1 cellular context compared by ENCODE assay signal in the genomic region with DNA sequence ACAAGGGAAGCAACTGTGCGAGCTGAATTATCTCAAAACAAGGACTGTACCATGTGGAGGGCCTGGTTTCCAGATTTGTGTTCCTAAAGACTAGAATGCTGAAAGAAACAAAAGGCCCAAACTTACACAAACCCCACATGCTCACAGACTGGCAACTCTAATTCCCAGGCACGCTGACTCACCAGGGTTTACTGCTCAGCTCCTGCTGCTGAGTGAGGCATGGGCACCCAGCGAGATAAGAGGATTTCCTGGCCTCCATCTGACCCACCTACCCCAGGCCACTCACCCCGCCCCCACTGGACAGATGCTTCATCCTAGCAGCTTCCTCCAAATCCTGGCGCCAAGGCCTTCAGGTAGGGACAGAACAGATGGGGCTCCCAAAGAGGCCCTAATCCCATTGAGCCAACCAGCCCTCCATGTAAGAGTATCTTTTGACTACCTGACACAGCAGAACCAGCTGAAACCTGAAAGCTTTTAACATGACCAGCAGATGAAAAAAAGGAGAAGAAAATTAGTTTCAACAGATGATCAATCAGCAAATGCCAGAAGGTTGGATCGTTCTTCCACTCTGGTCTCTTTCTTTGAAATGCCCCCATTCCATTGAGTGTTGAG.
TF ChIP-seq lines count a peak whose summit lies in the region.

No MANE protein-coding gene starts in this region.

TF ChIP-seq in HCT116, 20 proteins besides CTCF, POLR2A, EP300 and RAD21 (continued from another document):
- TF ChIP-seq SIN3A (IDR thresholded peaks at IDR 0.05; ENCODE audit: low read depth) (peak; percentile 55; the same call in 1 of the 2 replicates), EZH2phosphoT487 (IDR thresholded peaks at IDR 0.05; ENCODE audit: borderline replicate concordance) (no peak), CBX3 (IDR thresholded peaks at IDR 0.05; ENCODE audit: low read depth) (peak; percentile 69; the same call in 1 of the 2 replicates), ZFX (IDR thresholded peaks at IDR 0.05) (no peak), POLR2AphosphoS5 (IDR thresholded peaks at IDR 0.05; ENCODE audit: low read depth, low read length) (peak; percentile 71), TCF7L2 (IDR thresholded peaks at IDR 0.05; ENCODE audit: borderline replicate concordance, extremely low read depth, insufficient read depth, insufficient read length) (peak; percentile 55), ZNF274 (IDR thresholded peaks at IDR 0.05; ENCODE audit: low read depth, low read length) (no peak), YY1 (IDR thresholded peaks at IDR 0.05; ENCODE audit: extremely low read depth, insufficient replicate concordance, low read depth, low read length) (no peak), EGR1 (IDR thresholded peaks at IDR 0.05; ENCODE audit: low read depth) (0 out of 2 replicates have a peak, but pooled peaks have one; percentile 31), FOSL1 (IDR thresholded peaks at IDR 0.05; ENCODE audit: low read depth) (peak; percentile 72), EZH2 (IDR thresholded peaks at IDR 0.05) (no peak)
- TF ChIP-seq, protein P1, sequence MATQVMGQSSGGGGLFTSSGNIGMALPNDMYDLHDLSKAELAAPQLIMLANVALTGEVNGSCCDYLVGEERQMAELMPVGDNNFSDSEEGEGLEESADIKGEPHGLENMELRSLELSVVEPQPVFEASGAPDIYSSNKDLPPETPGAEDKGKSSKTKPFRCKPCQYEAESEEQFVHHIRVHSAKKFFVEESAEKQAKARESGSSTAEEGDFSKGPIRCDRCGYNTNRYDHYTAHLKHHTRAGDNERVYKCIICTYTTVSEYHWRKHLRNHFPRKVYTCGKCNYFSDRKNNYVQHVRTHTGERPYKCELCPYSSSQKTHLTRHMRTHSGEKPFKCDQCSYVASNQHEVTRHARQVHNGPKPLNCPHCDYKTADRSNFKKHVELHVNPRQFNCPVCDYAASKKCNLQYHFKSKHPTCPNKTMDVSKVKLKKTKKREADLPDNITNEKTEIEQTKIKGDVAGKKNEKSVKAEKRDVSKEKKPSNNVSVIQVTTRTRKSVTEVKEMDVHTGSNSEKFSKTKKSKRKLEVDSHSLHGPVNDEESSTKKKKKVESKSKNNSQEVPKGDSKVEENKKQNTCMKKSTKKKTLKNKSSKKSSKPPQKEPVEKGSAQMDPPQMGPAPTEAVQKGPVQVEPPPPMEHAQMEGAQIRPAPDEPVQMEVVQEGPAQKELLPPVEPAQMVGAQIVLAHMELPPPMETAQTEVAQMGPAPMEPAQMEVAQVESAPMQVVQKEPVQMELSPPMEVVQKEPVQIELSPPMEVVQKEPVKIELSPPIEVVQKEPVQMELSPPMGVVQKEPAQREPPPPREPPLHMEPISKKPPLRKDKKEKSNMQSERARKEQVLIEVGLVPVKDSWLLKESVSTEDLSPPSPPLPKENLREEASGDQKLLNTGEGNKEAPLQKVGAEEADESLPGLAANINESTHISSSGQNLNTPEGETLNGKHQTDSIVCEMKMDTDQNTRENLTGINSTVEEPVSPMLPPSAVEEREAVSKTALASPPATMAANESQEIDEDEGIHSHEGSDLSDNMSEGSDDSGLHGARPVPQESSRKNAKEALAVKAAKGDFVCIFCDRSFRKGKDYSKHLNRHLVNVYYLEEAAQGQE (IDR thresholded peaks at IDR 0.05; ENCODE audit: low read depth), result no peak
